Comparison of ENCODE assay signal across 22 cellular contexts in genomic region chr1:187517508-187517907, GRCh38.
DNase-seq lines count a peak whose midpoint lies in the region; ATAC-seq and TF ChIP-seq lines count a peak whose summit lies in the region.
"Had no signal": no experiment of that assay in that cellular context is flagged by ENCODE, and none has a peak within 500 bp of the region (broad histone marks: within the 10 kb centered on the region; RNA-seq: fewer than 3 reads in every experiment).

No MANE protein-coding gene starts in this region.

- DNase-seq in COR-L47 (lab: John Stamatoyannopoulos, UW) (peak; percentile 22), HuH-7.5 (ENCODE audit: low spot score) (peak; percentile 10), NCI-H2196 (lab: John Stamatoyannopoulos, UW; ENCODE audit: unreplicated experiment) (peak; percentile 58), PC-3 (no peak), Caco-2 (no peak), substantia nigra (lab: John Stamatoyannopoulos, UW) (no peak), neuronal stem cell (ENCODE audit: low spot score) (no peak)
- no peak for DNase-seq in activated T-helper 1 cell treated with anti-CD3 and anti-CD28 coated beads, Interleukin-12 subunit alpha, Interleukin-12 subunit beta, Interleukin-2, Interleukin-4 antibody, amounts not matched to agents 30 ng/mL and 10 ng/mL and 1 ng/mL, durations not matched to agents 14 hours and 24 hours and 36 hours (ENCODE audit: low spot score)
- DNase-seq: activated CD8-positive, alpha-beta T cell treated with anti-CD3 and anti-CD28 coated beads for 36 hours; activated naive CD4-positive, alpha-beta T cell; activated T-cell treated with anti-CD3 and anti-CD28 coated beads for 4 hours; Calu3; colonic mucosa; esophagus squamous epithelium; islet precursor cell; lower lobe of right lung; NCI-H2081 treated with DMSO at 0.1 percent for 48 hours; psoas muscle had no signal

- H2BK5ac ChIP-seq in neuronal stem cell (ENCODE audit: low read length): no peak overlapping the region

- no peaks in the 10 kb centered on the region for H3K27me3 ChIP-seq in PC-3 (ENCODE audit: low read length)
- H3K27me3 ChIP-seq in Caco-2 (replicated peaks; ENCODE audit: control insufficient read depth, insufficient read depth, low read length): no peaks in the 10 kb centered on the region
- H3K27me3 ChIP-seq in neuronal stem cell (ENCODE audit: control insufficient read depth in 3 of 3, insufficient read depth in 3 of 3, low read depth in 1 of 3, low read length in 3 of 3): no peaks in the 10 kb centered on the region
- H3K27me3 ChIP-seq: BLaER1, colonic mucosa, esophagus squamous epithelium, gastroesophageal sphincter, neural progenitor cell had no signal

- H3F3A ChIP-seq in PC-3 (ENCODE audit: low read length, unreplicated experiment): no peaks in the 10 kb centered on the region

- H3K4me1 Mint-ChIP-seq in Caco-2 (ENCODE audit: low read depth, unreplicated experiment): no peaks in the 10 kb centered on the region
- H3K4me1 Mint-ChIP-seq in activated T-helper 1 cell treated with anti-CD3 and anti-CD28 coated beads, Interleukin-12 subunit alpha, Interleukin-12 subunit beta, Interleukin-2, Interleukin-4 antibody, amounts not matched to agents 30 ng/mL and 10 ng/mL and 1 ng/mL, durations not matched to agents 14 hours and 24 hours and 36 hours (ENCODE audit: low read depth): no peaks in the 10 kb centered on the region
- H3K4me1 Mint-ChIP-seq: neural progenitor cell had no signal

- no peaks in the 10 kb centered on the region for H3K9me3 ChIP-seq in PC-3 (ENCODE audit: low read length)
- H3K9me3 ChIP-seq in Caco-2: no peaks in the 10 kb centered on the region
- no peaks in the 10 kb centered on the region for H3K9me3 ChIP-seq in neuronal stem cell (replicated peaks in 1 of 2; ENCODE audit: control insufficient read depth in 2 of 2, insufficient read depth in 1 of 2, low read depth in 1 of 2, low read length in 2 of 2)
- H3K9me3 ChIP-seq: BLaER1, colonic mucosa, esophagus squamous epithelium, gastroesophageal sphincter, lower lobe of right lung had no signal

- intact Hi-C loops in PC-3 (cut with micrococcal nuclease) (no loop called here), Caco-2 (cut with micrococcal nuclease; ENCODE audit: unreplicated experiment) (no loop called here)
- intact Hi-C loops in activated T-helper 1 cell treated with anti-CD3 and anti-CD28 coated beads, Interleukin-12 subunit alpha, Interleukin-12 subunit beta, Interleukin-2, Interleukin-4 antibody, amounts not matched to agents 30 ng/mL and 10 ng/mL and 1 ng/mL, durations not matched to agents 14 hours and 24 hours and 36 hours (cut with micrococcal nuclease): no loop called here

- H3K79me2 ChIP-seq in PC-3 (ENCODE audit: low read length): no peaks in the 10 kb centered on the region

- no peak overlapping the region for H3K4me3 Mint-ChIP-seq in Caco-2 (ENCODE audit: unreplicated experiment)
- no peak overlapping the region for H3K4me3 Mint-ChIP-seq in activated T-helper 1 cell treated with anti-CD3 and anti-CD28 coated beads, Interleukin-12 subunit alpha, Interleukin-12 subunit beta, Interleukin-2, Interleukin-4 antibody, amounts not matched to agents 30 ng/mL and 10 ng/mL and 1 ng/mL, durations not matched to agents 14 hours and 24 hours and 36 hours
- H3K4me3 Mint-ChIP-seq: activated CD8-positive, alpha-beta T cell treated with anti-CD3 and anti-CD28 coated beads for 36 hours; neural progenitor cell had no signal

- POLR2A ChIA-PET in PC-3 (lab: Charles Lee; ENCODE audit: unreplicated experiment): no interaction called here
- POLR2A ChIA-PET in Caco-2 (lab: Charles Lee): no interaction called here

- no peak overlapping the region for H3K14ac ChIP-seq in neuronal stem cell (ENCODE audit: low read length)

- H4K8ac ChIP-seq in neuronal stem cell (ENCODE audit: low read depth, low read length): no peak overlapping the region

- no peak overlapping the region for H2BK15ac ChIP-seq in neuronal stem cell (ENCODE audit: low read length)

- no peak overlapping the region for H3K4ac ChIP-seq in neuronal stem cell (ENCODE audit: low read length)

- BruUV-seq in PC-3 (replicated peaks; lab: Mats Ljungman, UMichigan) (no TSS peak), Caco-2 (replicated peaks; lab: Mats Ljungman, UMichigan) (no TSS peak)

- H3K9me3 Mint-ChIP-seq in Caco-2 (ENCODE audit: unreplicated experiment): no peaks in the 10 kb centered on the region
- H3K9me3 Mint-ChIP-seq in activated T-helper 1 cell treated with anti-CD3 and anti-CD28 coated beads, Interleukin-12 subunit alpha, Interleukin-12 subunit beta, Interleukin-2, Interleukin-4 antibody, amounts not matched to agents 30 ng/mL and 10 ng/mL and 1 ng/mL, durations not matched to agents 14 hours and 24 hours and 36 hours: peaks cover 7% of the 10 kb centered on the region
- H3K9me3 Mint-ChIP-seq: neural progenitor cell had no signal

- no peaks in the 10 kb centered on the region for H3K9me2 ChIP-seq in PC-3 (replicated peaks; ENCODE audit: low read length)

- peak; percentile 27; the same call in 1 of the 2 replicates for ATAC-seq in PC-3
- ATAC-seq: activated CD8-positive, alpha-beta T cell treated with anti-CD3 and anti-CD28 coated beads for 36 hours; gastroesophageal sphincter; K562; lower lobe of right lung; psoas muscle had no signal

- no peak overlapping the region for H2AK5ac ChIP-seq in neuronal stem cell (ENCODE audit: low read depth, low read length)

- H3K4me2 ChIP-seq in PC-3 (ENCODE audit: low read length) (peak overlapping the region; percentile 31; the same call in 1 of the 2 replicates), neuronal stem cell (ENCODE audit: insufficient read depth, low read length, poor library complexity, severe bottlenecking) (no peak overlapping the region)
- H3K4me2 ChIP-seq: BLaER1, neural progenitor cell had no signal

- no peak overlapping the region for H2BK120ac ChIP-seq in neuronal stem cell (ENCODE audit: low read depth, low read length)

- H4K91ac ChIP-seq in neuronal stem cell (ENCODE audit: low read depth, low read length, poor library complexity): no peak overlapping the region

- no peak overlapping the region for H3K27ac ChIP-seq in PC-3 (ENCODE audit: low read length)
- no peak overlapping the region for H3K27ac ChIP-seq in substantia nigra (ENCODE audit: low read depth, low read length, poor library complexity, severe bottlenecking)
- H3K27ac ChIP-seq in neuronal stem cell (replicated peaks; ENCODE audit: low read length): no peak overlapping the region
- H3K27ac ChIP-seq: BLaER1, colonic mucosa, esophagus squamous epithelium, gastroesophageal sphincter, lower lobe of right lung, neural progenitor cell, psoas muscle had no signal

- H3K4me1 ChIP-seq in PC-3 (ENCODE audit: insufficient read depth, low read length): peaks cover 16% of the 10 kb centered on the region
- H3K4me1 ChIP-seq in Caco-2: no peaks in the 10 kb centered on the region
- no peaks in the 10 kb centered on the region for H3K4me1 ChIP-seq in neuronal stem cell (ENCODE audit: control insufficient read depth in 2 of 2, insufficient read depth in 1 of 2, low read depth in 1 of 2, low read length in 2 of 2)
- H3K4me1 ChIP-seq: BLaER1, colonic mucosa, esophagus squamous epithelium, gastroesophageal sphincter, lower lobe of right lung, neural progenitor cell, psoas muscle had no signal

- H3K36me3 ChIP-seq in PC-3 (ENCODE audit: low read depth, low read length): no peaks in the 10 kb centered on the region
- H3K36me3 ChIP-seq in Caco-2 (ENCODE audit: control insufficient read depth, insufficient read depth, low read length): no peaks in the 10 kb centered on the region
- H3K36me3 ChIP-seq in neuronal stem cell (replicated peaks in 1 of 2; ENCODE audit: control insufficient read depth in 2 of 2, insufficient read depth in 2 of 2, low read length in 2 of 2): no peaks in the 10 kb centered on the region
- H3K36me3 ChIP-seq: BLaER1, colonic mucosa, esophagus squamous epithelium, gastroesophageal sphincter, lower lobe of right lung, neural progenitor cell had no signal

- H2AFZ ChIP-seq in PC-3 (ENCODE audit: low read length) (no peak overlapping the region), neuronal stem cell (ENCODE audit: low read length) (no peak overlapping the region)

- no peaks in the 10 kb centered on the region for H3K36me3 Mint-ChIP-seq in Caco-2 (ENCODE audit: insufficient read depth, unreplicated experiment)
- H3K36me3 Mint-ChIP-seq in activated T-helper 1 cell treated with anti-CD3 and anti-CD28 coated beads, Interleukin-12 subunit alpha, Interleukin-12 subunit beta, Interleukin-2, Interleukin-4 antibody, amounts not matched to agents 30 ng/mL and 10 ng/mL and 1 ng/mL, durations not matched to agents 14 hours and 24 hours and 36 hours (ENCODE audit: low read depth): no peaks in the 10 kb centered on the region
- H3K36me3 Mint-ChIP-seq: neural progenitor cell had no signal

- WGBS in neuronal stem cell (ENCODE audit: extremely low coverage in 2 of 2, insufficient read length in 2 of 2, insufficient replicate concordance in 1 of 2), 2 donors: no CpG with 5 or more reads among the region's 2 CpGs

- no peak overlapping the region for H2BK12ac ChIP-seq in neuronal stem cell (ENCODE audit: low read length)

- H3K18ac ChIP-seq in neuronal stem cell (ENCODE audit: low read length): no peak overlapping the region

- no peaks in the 10 kb centered on the region for H3K79me1 ChIP-seq in neuronal stem cell (ENCODE audit: low read depth, low read length)

- no peak overlapping the region for H3K4me3 ChIP-seq in PC-3 (ENCODE audit: low read length)
- no peak overlapping the region for H3K4me3 ChIP-seq in Caco-2 (ENCODE audit: low read depth, low read length)
- H3K4me3 ChIP-seq in neuronal stem cell (ENCODE audit: low read length in 2 of 2): no peak overlapping the region
- H3K4me3 ChIP-seq: BLaER1, colonic mucosa, esophagus squamous epithelium, gastroesophageal sphincter, K562, lower lobe of right lung, neural progenitor cell, psoas muscle had no signal

- TF ChIP-seq CTCF in PC-3 (conservative IDR thresholded peaks at IDR 0.05; ENCODE audit: low read depth, low read length) (no peak), Caco-2 (IDR thresholded peaks at IDR 0.05; ENCODE audit: insufficient read depth in 1 of 2, low read depth in 1 of 2, low read length in 1 of 2, severe bottlenecking in 1 of 2, unreplicated experiment in 1 of 2) (no peak)

- no peaks in the 10 kb centered on the region for H4K20me1 ChIP-seq in PC-3 (ENCODE audit: low read length)
- H4K20me1 ChIP-seq: BLaER1 had no signal

- H3K27me3 Mint-ChIP-seq in Caco-2 (ENCODE audit: insufficient read depth, unreplicated experiment): no peaks in the 10 kb centered on the region
- H3K27me3 Mint-ChIP-seq in activated T-helper 1 cell treated with anti-CD3 and anti-CD28 coated beads, Interleukin-12 subunit alpha, Interleukin-12 subunit beta, Interleukin-2, Interleukin-4 antibody, amounts not matched to agents 30 ng/mL and 10 ng/mL and 1 ng/mL, durations not matched to agents 14 hours and 24 hours and 36 hours (ENCODE audit: insufficient read depth): no peaks in the 10 kb centered on the region
- H3K27me3 Mint-ChIP-seq: activated CD8-positive, alpha-beta T cell treated with anti-CD3 and anti-CD28 coated beads for 36 hours had no signal

- no peak overlapping the region for H3K27ac Mint-ChIP-seq in Caco-2 (ENCODE audit: unreplicated experiment)
- H3K27ac Mint-ChIP-seq in activated T-helper 1 cell treated with anti-CD3 and anti-CD28 coated beads, Interleukin-12 subunit alpha, Interleukin-12 subunit beta, Interleukin-2, Interleukin-4 antibody, amounts not matched to agents 30 ng/mL and 10 ng/mL and 1 ng/mL, durations not matched to agents 14 hours and 24 hours and 36 hours: no peak overlapping the region
- H3K27ac Mint-ChIP-seq: activated CD8-positive, alpha-beta T cell treated with anti-CD3 and anti-CD28 coated beads for 36 hours; neural progenitor cell had no signal

- H3K9ac ChIP-seq in PC-3 (ENCODE audit: low read length) (no peak overlapping the region), neuronal stem cell (ENCODE audit: low read depth, low read length, poor library complexity) (no peak overlapping the region)
- H3K9ac ChIP-seq: BLaER1, neural progenitor cell had no signal

- no peak overlapping the region for H3K23ac ChIP-seq in neuronal stem cell (ENCODE audit: low read depth, low read length, poor library complexity)

- CTCF ChIA-PET in PC-3 (lab: Charles Lee): no interaction called here
- CTCF ChIA-PET in Caco-2 (lab: Charles Lee): no interaction called here

Comparison
In these comparisons a context has a peak if more than half of its experiments do, and no peak if none do; other contexts are left out.
1. DNase-seq: peak in COR-L47 (single experiment), HuH-7.5 (single experiment) and NCI-H2196 (single experiment); none in PC-3 (single experiment), Caco-2 (0 of 2), substantia nigra (0 of 49), activated T-helper 1 cell treated with anti-CD3 and anti-CD28 coated beads, Interleukin-12 subunit alpha, Interleukin-12 subunit beta, Interleukin-2, Interleukin-4 antibody, amounts not matched to agents 30 ng/mL and 10 ng/mL and 1 ng/mL, durations not matched to agents 14 hours and 24 hours and 36 hours (single experiment) and neuronal stem cell (single experiment).